Comparison of ENCODE assay signal across 9 cellular contexts in genomic region chrX:137143864-137144263, GRCh38.
"Had no signal": no experiment of that assay in that cellular context is flagged by ENCODE, and none has a peak within 500 bp of the region (broad histone marks: within the 10 kb centered on the region; RNA-seq: fewer than 3 reads in every experiment).

No MANE protein-coding gene starts in this region.

- H3K4me2 ChIP-seq: GM23338 had no signal

- H3K4me1 ChIP-seq: HAP-1 had no signal

- H2AFZ ChIP-seq: GM23248, GM23338 had no signal

- ATAC-seq: GM23338, HCT116 had no signal

- H3K4me3 ChIP-seq: GM23248, GM23338, HAP-1 had no signal

- H3K36me3 ChIP-seq: HAP-1 had no signal

- DNase-seq: GM23248, GOT3, H7, H9, HCEC 1CT, HFFc6 had no signal

- H3K9me3 ChIP-seq: HAP-1 had no signal

- H3K27ac ChIP-seq: GM23248 had no signal

- H3K9ac ChIP-seq: GM23248 had no signal
